Comparison of ENCODE assay signal across 8 cellular contexts in the genomic region with DNA sequence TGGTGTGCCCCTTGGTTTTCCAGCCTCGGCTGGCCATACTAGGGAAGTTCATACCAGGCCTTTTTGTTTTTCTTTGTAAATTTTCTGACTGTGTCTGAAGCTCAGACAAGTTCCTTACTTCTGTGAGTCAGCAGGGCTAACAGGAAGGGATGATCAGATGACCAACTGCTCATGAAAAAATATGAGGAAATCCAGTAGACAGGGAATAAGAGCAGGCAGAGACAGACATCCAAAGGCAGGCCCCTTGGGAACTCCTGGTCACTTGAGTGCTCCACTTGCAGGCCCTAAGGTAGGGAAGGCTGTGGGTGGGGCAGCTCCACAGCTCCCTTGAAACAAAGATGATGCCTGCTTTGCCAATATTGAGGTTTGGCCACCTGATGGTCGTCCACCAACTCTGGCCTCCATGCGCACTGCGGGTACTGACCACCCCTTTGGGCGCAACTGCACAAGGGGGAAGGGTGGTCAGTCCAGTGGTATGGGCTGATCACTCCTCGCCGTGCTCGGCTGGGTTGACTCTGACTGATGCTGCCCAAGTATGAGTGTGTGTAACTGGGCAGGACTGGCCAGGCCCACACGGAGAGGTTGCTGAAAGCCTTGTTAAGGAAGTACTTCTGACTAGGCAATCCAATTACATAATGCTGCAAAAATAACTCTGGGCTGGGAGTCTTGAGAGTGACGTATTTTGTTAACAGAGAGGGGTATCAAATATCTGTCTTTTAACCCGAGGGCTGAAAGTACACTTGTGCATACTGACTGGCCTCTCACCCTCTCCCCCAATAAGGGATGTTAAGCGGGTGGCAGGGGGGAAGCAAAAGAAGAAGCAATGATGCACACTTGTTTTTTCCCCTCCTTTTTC. TPM values are rescaled to one million over a fixed set of nuclear protein-coding genes. Genes with fewer than 3 reads are reported as not detected.
DNase-seq lines count a peak whose midpoint lies in the region; ATAC-seq, FAIRE-seq and TF ChIP-seq lines count a peak whose summit lies in the region.

No MANE protein-coding gene starts in this region.

- peak; percentile 97 for FAIRE-seq in endothelial cell of umbilical vein (lab: Jason Lieb, UNC)

- H4K20me1 ChIP-seq in endothelial cell of umbilical vein (replicated peaks; ENCODE audit: control insufficient read depth, extremely low read depth, insufficient read depth, low read length): no peaks in the 10 kb centered on the region
- H4K20me1 ChIP-seq in Karpas-422 (ENCODE audit: insufficient read depth, low read depth, low read length): no peaks in the 10 kb centered on the region

- H3K4me1 ChIP-seq in endothelial cell of umbilical vein (ENCODE audit: control insufficient read depth, extremely low read depth, insufficient read depth, low read length): peaks cover 76% of the 10 kb centered on the region
- no peaks in the 10 kb centered on the region for H3K4me1 ChIP-seq in effector memory CD4-positive, alpha-beta T cell (ENCODE audit: control insufficient read depth, insufficient read depth, low read length, poor library complexity, severe bottlenecking)
- H3K4me1 ChIP-seq in Karpas-422 (ENCODE audit: low read length): no peaks in the 10 kb centered on the region

- H2AFZ ChIP-seq in endothelial cell of umbilical vein (ENCODE audit: low read depth, low read length) (no peak overlapping the region), Karpas-422 (ENCODE audit: low read length) (no peak overlapping the region)

- TSS peak; percentile 86 for BruUV-seq in endothelial cell of umbilical vein (replicated peaks; lab: Mats Ljungman, UMichigan)

- no peak for ATAC-seq in HG02588 (IDR thresholded peaks at IDR 0.05; ENCODE audit: unreplicated experiment)

- dilution Hi-C loops in endothelial cell of umbilical vein (cut with MboI; ENCODE audit: extremely low pct_ligation_motif_present, low sequenced_read_pairs): no loop called here

- peak overlapping the region; percentile 84 for H3K9ac ChIP-seq in endothelial cell of umbilical vein (replicated peaks; ENCODE audit: extremely low read depth, insufficient read depth, low read length)
- no peak overlapping the region for H3K9ac ChIP-seq in Karpas-422 (ENCODE audit: low read length)

- TF ChIP-seq POLR2A in endothelial cell of umbilical vein (IDR thresholded peaks at IDR 0.05; ENCODE audit: low read depth, low read length): peak; percentile 78

- H3K4me3 ChIP-seq in endothelial cell of umbilical vein (replicated peaks in 1 of 3; ENCODE audit: insufficient read depth in 1 of 3, low read depth in 1 of 3, low read length in 3 of 3) (no peak overlapping the region), Karpas-422 (ENCODE audit: low read length) (no peak overlapping the region)
- H3K4me3 ChIP-seq in effector memory CD4-positive, alpha-beta T cell (ENCODE audit: insufficient read depth, low read depth, low read length, poor library complexity, severe bottlenecking): no peak overlapping the region

- CTCF ChIA-PET in endothelial cell of umbilical vein (lab: Charles Lee): interaction anchor here (0.7 to 4.1 kb wide), 12 partner anchors 11 to 566 kb away, joined by 3 to 22 read pairs (median 4); no protein-coding TSS in a partner anchor

- H3K9me3 ChIP-seq in endothelial cell of umbilical vein (replicated peaks; ENCODE audit: control insufficient read depth, insufficient read depth, low read length) (no peaks in the 10 kb centered on the region), Karpas-422 (ENCODE audit: low read length) (no peaks in the 10 kb centered on the region)
- H3K9me3 ChIP-seq in effector memory CD4-positive, alpha-beta T cell (ENCODE audit: control insufficient read depth, low read length): no peaks in the 10 kb centered on the region

- no peaks in the 10 kb centered on the region for H3K9me1 ChIP-seq in endothelial cell of umbilical vein (replicated peaks; ENCODE audit: control insufficient read depth, extremely low read depth, insufficient read depth, low read length)

- no peaks in the 10 kb centered on the region for H3K9me3 Mint-ChIP-seq in nephron

- peak overlapping the region; percentile 6 to 49 (median 7) for H3K4me3 Mint-ChIP-seq in nephron

- no peaks in the 10 kb centered on the region for H3K36me3 ChIP-seq in endothelial cell of umbilical vein (ENCODE audit: control insufficient read depth in 2 of 2, extremely low read depth in 1 of 2, insufficient read depth in 2 of 2, low read length in 2 of 2)
- no peaks in the 10 kb centered on the region for H3K36me3 ChIP-seq in effector memory CD4-positive, alpha-beta T cell (ENCODE audit: control insufficient read depth, insufficient read depth, low read length)
- no peaks in the 10 kb centered on the region for H3K36me3 ChIP-seq in Karpas-422 (ENCODE audit: insufficient read depth, low read length)

- peaks cover 80% of the 10 kb centered on the region for H3K27me3 Mint-ChIP-seq in nephron (ENCODE audit: low read depth)

- TF ChIP-seq CTCF in endothelial cell of umbilical vein (IDR thresholded peaks at IDR 0.05; ENCODE audit: extremely low read depth in 1 of 2, insufficient read depth in 1 of 2, low read depth in 1 of 2, low read length in 2 of 2): no peak
- TF ChIP-seq CTCF in nephron (IDR thresholded peaks at IDR 0.05; ENCODE audit: unreplicated experiment in 3 of 3): no peak

- H3K27me3 ChIP-seq in endothelial cell of umbilical vein (ENCODE audit: control insufficient read depth in 2 of 2, insufficient read depth in 2 of 2, low read length in 2 of 2) (no peaks in the 10 kb centered on the region), Karpas-422 (ENCODE audit: low read length) (no peaks in the 10 kb centered on the region)
- H3K27me3 ChIP-seq in effector memory CD4-positive, alpha-beta T cell (replicated peaks; ENCODE audit: control insufficient read depth, insufficient read depth, low read length, poor library complexity, severe bottlenecking): peaks cover 6% of the 10 kb centered on the region

- H3K79me2 ChIP-seq in endothelial cell of umbilical vein (ENCODE audit: control insufficient read depth, insufficient read depth, low read length) (no peaks in the 10 kb centered on the region), Karpas-422 (ENCODE audit: low read length) (no peaks in the 10 kb centered on the region)

- peak; percentile 52 for DNase-seq in DMS79 (lab: John Stamatoyannopoulos, UW)
- DNase-seq in NCI-H69 (lab: John Stamatoyannopoulos, UW): peak; percentile 19
- DNase-seq in endothelial cell of umbilical vein (ENCODE audit: low read depth, low spot score): peak; percentile 92
- no peak for DNase-seq in effector memory CD4-positive, alpha-beta T cell
- DNase-seq in Karpas-422: no peak
- no peak for DNase-seq in activated T-cell treated with anti-CD3 and anti-CD28 coated beads, Interleukin-2, amount 50 U/mL, for 1 hour

- peak overlapping the region; percentile 42 for H3K4me2 ChIP-seq in endothelial cell of umbilical vein (ENCODE audit: insufficient read depth, low read length)
- H3K4me2 ChIP-seq in Karpas-422 (ENCODE audit: low read depth, low read length, poor library complexity, severe bottlenecking): no peak overlapping the region

- POLR2A ChIA-PET in endothelial cell of umbilical vein (lab: Charles Lee): interaction anchor here (0.6 kb wide), 2 partner anchors 164 to 234 kb away, joined by 3 to 7 read pairs; no protein-coding TSS in a partner anchor

- H3K9me2 ChIP-seq in Karpas-422 (replicated peaks; ENCODE audit: insufficient read depth, low read length): no peaks in the 10 kb centered on the region

- no peaks in the 10 kb centered on the region for H3K36me3 Mint-ChIP-seq in nephron (ENCODE audit: low read depth)

- peak overlapping the region; percentile 92 for H3K27ac ChIP-seq in endothelial cell of umbilical vein (ENCODE audit: insufficient read depth, low read depth, low read length)
- no peak overlapping the region for H3K27ac ChIP-seq in effector memory CD4-positive, alpha-beta T cell (ENCODE audit: insufficient read depth, low read length, poor library complexity, severe bottlenecking)
- no peak overlapping the region for H3K27ac ChIP-seq in Karpas-422 (ENCODE audit: low read length)

- H3K27ac Mint-ChIP-seq in nephron: peak overlapping the region; percentile 60 to 80 (median 78)

- intact Hi-C loops in endothelial cell of umbilical vein (cut with micrococcal nuclease): loop anchor here (1.0 to 10.0 kb wide), 11 partner anchors 15 to 976 kb away; partner anchors contain the start of genes DHX38 and TXNL4B

- H3K4me1 Mint-ChIP-seq in nephron: peaks cover 65% of the 10 kb centered on the region

TF ChIP-seq in endothelial cell of umbilical vein, 7 proteins besides CTCF, POLR2A, EP300 and RAD21:
- TF ChIP-seq FOS (IDR thresholded peaks at IDR 0.05; ENCODE audit: borderline replicate concordance, insufficient read depth, low read length) (peak; percentile 76), EZH2 (IDR thresholded peaks at IDR 0.05; ENCODE audit: borderline replicate concordance, low read depth, low read length, severe bottlenecking) (no peak), JUN (IDR thresholded peaks at IDR 0.05; ENCODE audit: borderline replicate concordance, insufficient read depth, insufficient read length, low read depth) (peak; percentile 76), MAX (IDR thresholded peaks at IDR 0.05; ENCODE audit: insufficient read depth, insufficient read length) (no peak)

RNA-seq across cellular contexts. Expression of gene ZFHX3, which starts 20.8 kb away (rescaled TPM):
- total RNA-seq in endothelial cell of umbilical vein: 17.7 and 18.8 TPM in 2 replicates
- 3.0 and 3.7 TPM in 2 replicates for polyA plus RNA-seq in endothelial cell of umbilical vein
- polyA plus RNA-seq in endothelial cell of umbilical vein (2011; cell fraction: cytosol; rRNA removed): 4.4 and 4.7 TPM in 2 replicates
- polyA plus RNA-seq in endothelial cell of umbilical vein (2011; cell fraction: nucleus; rRNA removed): 10.3 and 10.5 TPM in 2 replicates
- 7.6 and 7.8 TPM in 2 replicates for polyA plus RNA-seq in endothelial cell of umbilical vein (2012)
- 14.8 and 14.9 TPM in 2 replicates for polyA minus RNA-seq in endothelial cell of umbilical vein
- 11.3 TPM for polyA minus RNA-seq in endothelial cell of umbilical vein (2011; cell fraction: cytosol; rRNA and poly(A)+ RNA removed)
- 24.3 and 25.1 TPM in 2 replicates for polyA minus RNA-seq in endothelial cell of umbilical vein (2011; cell fraction: nucleus; rRNA and poly(A)+ RNA removed)
- total RNA-seq in Karpas-422 (2014; rRNA removed; shearing (Covaris generic); ENCODE audit: low replicate concordance): 0.36 and 0.67 TPM in 2 replicates

Comparison
In these comparisons a context has a peak if more than half of its experiments do, and no peak if none do; other contexts are left out.
1. DNase-seq: peak in DMS79 (single experiment), NCI-H69 (single experiment) and endothelial cell of umbilical vein (single experiment); none in effector memory CD4-positive, alpha-beta T cell (0 of 3), Karpas-422 (single experiment) and activated T-cell treated with anti-CD3 and anti-CD28 coated beads, Interleukin-2, amount 50 U/mL, for 1 hour (single experiment).
2. RNA of gene ZFHX3, which starts 20.8 kb away (total RNA-seq): 17.7 to 18.8 TPM in endothelial cell of umbilical vein; 0.36 to 0.67 TPM in Karpas-422; every median in the first group is over 10 times any median in the second.